Comparison of ENCODE assay signal across 1 cellular context in genomic region chr9:129857207-129857606, GRCh38.
TF ChIP-seq lines count a peak whose summit lies in the region.

No MANE protein-coding gene starts in this region.

TF ChIP-seq in K562, 482 proteins besides CTCF, POLR2A, EP300 and RAD21 (continues in another document):
- TF ChIP-seq ZBTB7A (IDR thresholded peaks at IDR 0.05; ENCODE audit: borderline replicate concordance, control insufficient read depth, low read depth, low read length) (0 out of 2 replicates have a peak, but pooled peaks have one; percentile 29), HMG20B (CRISPR knock-in tag; IDR thresholded peaks at IDR 0.05) (no peak), DMBX1 (CRISPR knock-in tag; IDR thresholded peaks at IDR 0.05; ENCODE audit: borderline replicate concordance) (peak; percentile 88), BHLHE40 (IDR thresholded peaks at IDR 0.05; ENCODE audit: low read length) (peak; percentile 93), ZNF583 (CRISPR knock-in tag; IDR thresholded peaks at IDR 0.05) (peak; percentile 75; the same call in 1 of the 2 replicates), GTF2E2 (tag; IDR thresholded peaks at IDR 0.05) (no peak), FOS (IDR thresholded peaks at IDR 0.05; ENCODE audit: extremely low read depth, insufficient read length) (peak; percentile 3), CXXC5 (CRISPR knock-in tag; IDR thresholded peaks at IDR 0.05) (peak; percentile 75), MAX (CRISPR knock-in tag; IDR thresholded peaks at IDR 0.05) (peak; percentile 68), ZNF589 (CRISPR knock-in tag; IDR thresholded peaks at IDR 0.05; ENCODE audit: low read depth) (peak; percentile 84), FOSL1 (tag; conservative IDR thresholded peaks at IDR 0.05) (peak; percentile 83), PHF20 (IDR thresholded peaks at IDR 0.05; ENCODE audit: partially characterized antibody) (no peak), ZNF212 (CRISPR knock-in tag; IDR thresholded peaks at IDR 0.05) (no peak), NBN (IDR thresholded peaks at IDR 0.05; ENCODE audit: low read depth) (no peak), NONO (IDR thresholded peaks at IDR 0.05; ENCODE audit: low read depth in 2 of 2, low read length in 1 of 2) (no peak), GATA2 (CRISPR knock-in tag; IDR thresholded peaks at IDR 0.05) (peak; percentile 59), GABPB2 (CRISPR knock-in tag; conservative IDR thresholded peaks at IDR 0.05) (0 out of 2 replicates have a peak, but pooled peaks have one; percentile 22), JUND (IDR thresholded peaks at IDR 0.05; ENCODE audit: borderline replicate concordance, low read depth, low read length) (peak; percentile 60; the same call in 1 of the 2 replicates), JUND (tag; IDR thresholded peaks at IDR 0.05; ENCODE audit: borderline replicate concordance, low read depth, low read length) (peak; percentile 71; the same call in 2 of the 3 replicates), ZNF175 (CRISPR knock-in tag; IDR thresholded peaks at IDR 0.05; ENCODE audit: low read depth) (no peak), MTF1 (CRISPR knock-in tag; IDR thresholded peaks at IDR 0.05; ENCODE audit: borderline replicate concordance) (0 out of 2 replicates have a peak, but pooled peaks have one; percentile 6), TEAD4 (IDR thresholded peaks at IDR 0.05; ENCODE audit: low read length) (peak; percentile 25; the same call in 1 of the 2 replicates), TEAD4 (CRISPR knock-in tag; IDR thresholded peaks at IDR 0.05; ENCODE audit: borderline replicate concordance) (no peak), CREB1 (IDR thresholded peaks at IDR 0.05) (no peak), CREB1 (CRISPR knock-in tag; IDR thresholded peaks at IDR 0.05) (0 out of 2 replicates have a peak, but pooled peaks have one; percentile 10), MECOM (CRISPR knock-in tag; IDR thresholded peaks at IDR 0.05) (0 out of 2 replicates have a peak, but pooled peaks have one; percentile 60), ZNF41 (CRISPR knock-in tag; conservative IDR thresholded peaks at IDR 0.05) (0 out of 2 replicates have a peak, but pooled peaks have one; percentile 22), SMAD4 (CRISPR knock-in tag; conservative IDR thresholded peaks at IDR 0.05) (peak; percentile 80), E2F6 (IDR thresholded peaks at IDR 0.05; ENCODE audit: borderline replicate concordance in 1 of 2, extremely low read depth in 1 of 2, insufficient read depth in 1 of 2, insufficient read length in 1 of 2, low read depth in 1 of 2, low read length in 1 of 2, poor library complexity in 1 of 2, severe bottlenecking in 1 of 2) (peak in 1 of 2 experiments; percentile 46), PYGO2 (tag; IDR thresholded peaks at IDR 0.05) (0 out of 2 replicates have a peak, but pooled peaks have one; percentile 40), MYC (IDR thresholded peaks at IDR 0.05; ENCODE audit: low read depth, low read length) (peak; percentile 73; the same call in 1 of the 2 replicates), MYC (CRISPR knock-in tag; IDR thresholded peaks at IDR 0.05; ENCODE audit: borderline replicate concordance, low read depth) (peak; percentile 37; the same call in 1 of the 2 replicates), TEAD1 (CRISPR knock-in tag; IDR thresholded peaks at IDR 0.05) (peak in 1 of 2 experiments; percentile 34; a peak in 1 of 4 replicates), BACH1 (tag; IDR thresholded peaks at IDR 0.05) (no peak), HDAC1 (IDR thresholded peaks at IDR 0.05) (peak in 1 of 2 experiments; percentile 26; a peak in 1 of 4 replicates)
- TF ChIP-seq, protein P1, sequence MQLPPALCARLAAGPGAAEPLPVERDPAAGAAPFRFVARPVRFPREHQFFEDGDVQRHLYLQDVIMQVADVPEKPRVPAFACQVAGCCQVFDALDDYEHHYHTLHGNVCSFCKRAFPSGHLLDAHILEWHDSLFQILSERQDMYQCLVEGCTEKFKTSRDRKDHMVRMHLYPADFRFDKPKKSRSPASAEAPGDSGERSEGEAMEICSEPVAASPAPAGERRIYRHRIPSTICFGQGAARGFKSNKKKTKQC (CRISPR knock-in tag; IDR thresholded peaks at IDR 0.05) = peak; percentile 63; the same call in 1 of the 2 replicates
- TF ChIP-seq, protein P2, sequence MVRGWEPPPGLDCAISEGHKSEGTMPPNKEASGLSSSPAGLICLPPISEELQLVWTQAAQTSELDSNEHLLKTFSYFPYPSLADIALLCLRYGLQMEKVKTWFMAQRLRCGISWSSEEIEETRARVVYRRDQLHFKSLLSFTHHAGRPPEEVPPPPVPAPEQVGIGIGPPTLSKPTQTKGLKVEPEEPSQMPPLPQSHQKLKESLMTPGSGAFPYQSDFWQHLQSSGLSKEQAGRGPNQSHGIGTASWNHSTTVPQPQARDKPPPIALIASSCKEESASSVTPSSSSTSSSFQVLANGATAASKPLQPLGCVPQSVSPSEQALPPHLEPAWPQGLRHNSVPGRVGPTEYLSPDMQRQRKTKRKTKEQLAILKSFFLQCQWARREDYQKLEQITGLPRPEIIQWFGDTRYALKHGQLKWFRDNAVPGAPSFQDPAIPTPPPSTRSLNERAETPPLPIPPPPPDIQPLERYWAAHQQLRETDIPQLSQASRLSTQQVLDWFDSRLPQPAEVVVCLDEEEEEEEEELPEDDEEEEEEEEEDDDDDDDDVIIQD (CRISPR knock-in tag; IDR thresholded peaks at IDR 0.05) = no peak
- TF ChIP-seq, protein P3, sequence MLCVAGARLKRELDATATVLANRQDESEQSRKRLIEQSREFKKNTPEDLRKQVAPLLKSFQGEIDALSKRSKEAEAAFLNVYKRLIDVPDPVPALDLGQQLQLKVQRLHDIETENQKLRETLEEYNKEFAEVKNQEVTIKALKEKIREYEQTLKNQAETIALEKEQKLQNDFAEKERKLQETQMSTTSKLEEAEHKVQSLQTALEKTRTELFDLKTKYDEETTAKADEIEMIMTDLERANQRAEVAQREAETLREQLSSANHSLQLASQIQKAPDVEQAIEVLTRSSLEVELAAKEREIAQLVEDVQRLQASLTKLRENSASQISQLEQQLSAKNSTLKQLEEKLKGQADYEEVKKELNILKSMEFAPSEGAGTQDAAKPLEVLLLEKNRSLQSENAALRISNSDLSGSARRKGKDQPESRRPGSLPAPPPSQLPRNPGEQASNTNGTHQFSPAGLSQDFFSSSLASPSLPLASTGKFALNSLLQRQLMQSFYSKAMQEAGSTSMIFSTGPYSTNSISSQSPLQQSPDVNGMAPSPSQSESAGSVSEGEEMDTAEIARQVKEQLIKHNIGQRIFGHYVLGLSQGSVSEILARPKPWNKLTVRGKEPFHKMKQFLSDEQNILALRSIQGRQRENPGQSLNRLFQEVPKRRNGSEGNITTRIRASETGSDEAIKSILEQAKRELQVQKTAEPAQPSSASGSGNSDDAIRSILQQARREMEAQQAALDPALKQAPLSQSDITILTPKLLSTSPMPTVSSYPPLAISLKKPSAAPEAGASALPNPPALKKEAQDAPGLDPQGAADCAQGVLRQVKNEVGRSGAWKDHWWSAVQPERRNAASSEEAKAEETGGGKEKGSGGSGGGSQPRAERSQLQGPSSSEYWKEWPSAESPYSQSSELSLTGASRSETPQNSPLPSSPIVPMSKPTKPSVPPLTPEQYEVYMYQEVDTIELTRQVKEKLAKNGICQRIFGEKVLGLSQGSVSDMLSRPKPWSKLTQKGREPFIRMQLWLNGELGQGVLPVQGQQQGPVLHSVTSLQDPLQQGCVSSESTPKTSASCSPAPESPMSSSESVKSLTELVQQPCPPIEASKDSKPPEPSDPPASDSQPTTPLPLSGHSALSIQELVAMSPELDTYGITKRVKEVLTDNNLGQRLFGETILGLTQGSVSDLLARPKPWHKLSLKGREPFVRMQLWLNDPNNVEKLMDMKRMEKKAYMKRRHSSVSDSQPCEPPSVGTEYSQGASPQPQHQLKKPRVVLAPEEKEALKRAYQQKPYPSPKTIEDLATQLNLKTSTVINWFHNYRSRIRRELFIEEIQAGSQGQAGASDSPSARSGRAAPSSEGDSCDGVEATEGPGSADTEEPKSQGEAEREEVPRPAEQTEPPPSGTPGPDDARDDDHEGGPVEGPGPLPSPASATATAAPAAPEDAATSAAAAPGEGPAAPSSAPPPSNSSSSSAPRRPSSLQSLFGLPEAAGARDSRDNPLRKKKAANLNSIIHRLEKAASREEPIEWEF (CRISPR knock-in tag; IDR thresholded peaks at IDR 0.05) = peak; percentile 57; the same call in 1 of the 2 replicates
- TF ChIP-seq, protein P4, sequence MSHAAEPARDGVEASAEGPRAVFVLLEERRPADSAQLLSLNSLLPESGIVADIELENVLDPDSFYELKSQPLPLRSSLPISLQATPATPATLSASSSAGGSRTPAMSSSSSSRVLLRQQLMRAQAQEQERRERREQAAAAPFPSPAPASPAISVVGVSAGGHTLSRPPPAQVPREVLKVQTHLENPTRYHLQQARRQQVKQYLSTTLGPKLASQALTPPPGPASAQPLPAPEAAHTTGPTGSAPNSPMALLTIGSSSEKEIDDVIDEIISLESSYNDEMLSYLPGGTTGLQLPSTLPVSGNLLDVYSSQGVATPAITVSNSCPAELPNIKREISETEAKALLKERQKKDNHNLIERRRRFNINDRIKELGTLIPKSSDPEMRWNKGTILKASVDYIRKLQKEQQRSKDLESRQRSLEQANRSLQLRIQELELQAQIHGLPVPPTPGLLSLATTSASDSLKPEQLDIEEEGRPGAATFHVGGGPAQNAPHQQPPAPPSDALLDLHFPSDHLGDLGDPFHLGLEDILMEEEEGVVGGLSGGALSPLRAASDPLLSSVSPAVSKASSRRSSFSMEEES (CRISPR knock-in tag; IDR thresholded peaks at IDR 0.05) = no peak
- TF ChIP-seq, protein P5, sequence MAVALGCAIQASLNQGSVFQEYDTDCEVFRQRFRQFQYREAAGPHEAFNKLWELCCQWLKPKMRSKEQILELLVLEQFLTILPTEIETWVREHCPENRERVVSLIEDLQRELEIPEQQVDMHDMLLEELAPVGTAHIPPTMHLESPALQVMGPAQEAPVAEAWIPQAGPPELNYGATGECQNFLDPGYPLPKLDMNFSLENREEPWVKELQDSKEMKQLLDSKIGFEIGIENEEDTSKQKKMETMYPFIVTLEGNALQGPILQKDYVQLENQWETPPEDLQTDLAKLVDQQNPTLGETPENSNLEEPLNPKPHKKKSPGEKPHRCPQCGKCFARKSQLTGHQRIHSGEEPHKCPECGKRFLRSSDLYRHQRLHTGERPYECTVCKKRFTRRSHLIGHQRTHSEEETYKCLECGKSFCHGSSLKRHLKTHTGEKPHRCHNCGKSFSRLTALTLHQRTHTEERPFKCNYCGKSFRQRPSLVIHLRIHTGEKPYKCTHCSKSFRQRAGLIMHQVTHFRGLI (CRISPR knock-in tag; IDR thresholded peaks at IDR 0.05) = 0 out of 2 replicates have a peak, but pooled peaks have one; percentile 6
- TF ChIP-seq, protein P6, sequence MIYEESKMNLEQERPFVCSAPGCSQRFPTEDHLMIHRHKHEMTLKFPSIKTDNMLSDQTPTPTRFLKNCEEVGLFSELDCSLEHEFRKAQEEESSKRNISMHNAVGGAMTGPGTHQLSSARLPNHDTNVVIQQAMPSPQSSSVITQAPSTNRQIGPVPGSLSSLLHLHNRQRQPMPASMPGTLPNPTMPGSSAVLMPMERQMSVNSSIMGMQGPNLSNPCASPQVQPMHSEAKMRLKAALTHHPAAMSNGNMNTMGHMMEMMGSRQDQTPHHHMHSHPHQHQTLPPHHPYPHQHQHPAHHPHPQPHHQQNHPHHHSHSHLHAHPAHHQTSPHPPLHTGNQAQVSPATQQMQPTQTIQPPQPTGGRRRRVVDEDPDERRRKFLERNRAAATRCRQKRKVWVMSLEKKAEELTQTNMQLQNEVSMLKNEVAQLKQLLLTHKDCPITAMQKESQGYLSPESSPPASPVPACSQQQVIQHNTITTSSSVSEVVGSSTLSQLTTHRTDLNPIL (CRISPR knock-in tag; IDR thresholded peaks at IDR 0.05) = no peak
- TF ChIP-seq, protein P7, sequence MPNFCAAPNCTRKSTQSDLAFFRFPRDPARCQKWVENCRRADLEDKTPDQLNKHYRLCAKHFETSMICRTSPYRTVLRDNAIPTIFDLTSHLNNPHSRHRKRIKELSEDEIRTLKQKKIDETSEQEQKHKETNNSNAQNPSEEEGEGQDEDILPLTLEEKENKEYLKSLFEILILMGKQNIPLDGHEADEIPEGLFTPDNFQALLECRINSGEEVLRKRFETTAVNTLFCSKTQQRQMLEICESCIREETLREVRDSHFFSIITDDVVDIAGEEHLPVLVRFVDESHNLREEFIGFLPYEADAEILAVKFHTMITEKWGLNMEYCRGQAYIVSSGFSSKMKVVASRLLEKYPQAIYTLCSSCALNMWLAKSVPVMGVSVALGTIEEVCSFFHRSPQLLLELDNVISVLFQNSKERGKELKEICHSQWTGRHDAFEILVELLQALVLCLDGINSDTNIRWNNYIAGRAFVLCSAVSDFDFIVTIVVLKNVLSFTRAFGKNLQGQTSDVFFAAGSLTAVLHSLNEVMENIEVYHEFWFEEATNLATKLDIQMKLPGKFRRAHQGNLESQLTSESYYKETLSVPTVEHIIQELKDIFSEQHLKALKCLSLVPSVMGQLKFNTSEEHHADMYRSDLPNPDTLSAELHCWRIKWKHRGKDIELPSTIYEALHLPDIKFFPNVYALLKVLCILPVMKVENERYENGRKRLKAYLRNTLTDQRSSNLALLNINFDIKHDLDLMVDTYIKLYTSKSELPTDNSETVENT (CRISPR knock-in tag; IDR thresholded peaks at IDR 0.05) = peak; percentile 51; the same call in 1 of the 2 replicates
